ENCODE assay signal across 8 cellular contexts in the genomic region with DNA sequence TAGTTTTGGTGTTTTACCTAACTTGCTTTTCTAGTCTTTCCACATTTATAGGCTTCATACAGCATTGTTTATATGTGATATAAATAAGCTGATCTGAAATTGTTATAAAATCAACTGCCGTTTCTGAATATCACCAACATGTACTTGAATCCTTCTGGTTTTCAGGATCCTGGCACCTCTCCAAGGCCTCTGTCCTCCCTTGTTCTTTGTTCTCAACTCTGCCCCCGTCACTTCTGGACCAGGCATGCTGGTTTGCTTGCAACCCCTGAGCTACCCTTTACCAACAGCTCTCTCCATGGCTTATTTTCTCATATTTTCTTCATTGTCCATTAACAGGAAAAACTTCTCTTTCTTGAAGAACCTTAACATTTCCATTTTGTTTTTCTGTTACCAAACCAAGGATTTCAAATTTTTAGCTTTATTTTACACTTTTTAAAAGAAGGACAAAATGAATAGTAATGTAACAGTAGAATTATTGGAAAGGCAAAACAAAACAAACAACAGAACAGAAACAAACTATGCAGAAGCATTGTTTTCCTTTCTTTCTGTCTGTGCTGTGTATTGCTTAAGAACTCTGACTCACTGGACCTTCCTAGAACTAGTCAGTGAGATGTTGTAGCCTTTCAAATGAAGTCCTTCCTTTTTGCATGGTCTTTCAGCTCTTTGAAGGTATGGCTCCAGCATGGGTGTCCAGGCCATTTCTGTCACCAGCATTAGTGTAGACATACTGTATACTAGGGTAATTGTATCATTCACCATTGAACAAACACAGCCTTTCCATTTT. TPM values are rescaled to one million over a fixed set of nuclear protein-coding genes. Genes with fewer than 3 reads are reported as not detected.
DNase-seq lines count a peak whose midpoint lies in the region; ATAC-seq and TF ChIP-seq lines count a peak whose summit lies in the region.

No MANE protein-coding gene starts in this region.

- H3K27ac ChIP-seq in right cardiac atrium (ENCODE audit: low read length), result no peak overlapping the region
- no peak overlapping the region for H3K27ac ChIP-seq in left ventricle myocardium inferior (replicated peaks)
- no peak overlapping the region for H3K27ac ChIP-seq in RWPE1
- H3K27ac ChIP-seq in right atrium auricular region, result no peak overlapping the region

- TF ChIP-seq CTCF in left ventricle myocardium inferior (IDR thresholded peaks at IDR 0.05; ENCODE audit: borderline replicate concordance), result no peak
- no peak for TF ChIP-seq CTCF in RWPE1 (conservative IDR thresholded peaks at IDR 0.05; ENCODE audit: low read depth)
- no peak for TF ChIP-seq CTCF in GM10248 (IDR thresholded peaks at IDR 0.05; ENCODE audit: control extremely low read depth, extremely low read depth, low read depth, missing control alignments)
- TF ChIP-seq CTCF in right atrium auricular region (IDR thresholded peaks at IDR 0.05), result no peak

- no peaks in the 10 kb centered on the region for H3K4me1 ChIP-seq in right cardiac atrium (ENCODE audit: control insufficient read depth, insufficient read depth, low read length)
- H3K4me1 ChIP-seq in left ventricle myocardium inferior, result no peaks in the 10 kb centered on the region
- H3K4me1 ChIP-seq in right atrium auricular region, result no peaks in the 10 kb centered on the region

- H3K27me3 ChIP-seq in right cardiac atrium (ENCODE audit: control insufficient read depth, insufficient read depth) (no peaks in the 10 kb centered on the region), left ventricle myocardium inferior (ENCODE audit: low read depth) (no peaks in the 10 kb centered on the region), right atrium auricular region (no peaks in the 10 kb centered on the region)

- no peak overlapping the region for H3K4me3 ChIP-seq in right cardiac atrium (ENCODE audit: low read length)
- no peak overlapping the region for H3K4me3 ChIP-seq in left ventricle myocardium inferior
- no peak overlapping the region for H3K4me3 ChIP-seq in right atrium auricular region

- POLR2A ChIA-PET in RWPE1 (lab: Yijun Ruan, JAX; ENCODE audit: low non-redundant PET) (no interaction called here), GM10248 (lab: Yijun Ruan, JAX) (no interaction called here)

- CTCF ChIA-PET in RWPE1 (lab: Yijun Ruan, JAX) (interaction anchor here (0.6 kb wide), 3 partner anchors 791 to 1542 kb away, joined by 3 to 4 read pairs (median 4); no protein-coding TSS in a partner anchor), GM10248 (lab: Yijun Ruan, JAX) (interaction anchor here (1.2 to 1.8 kb wide), 3 partner anchors 9 to 28 kb away, joined by 4 read pairs; no protein-coding TSS in a partner anchor)

- ATAC-seq in right cardiac atrium, result peak in 1 of 2 donors; percentile 43
- ATAC-seq in GM21576 (IDR thresholded peaks at IDR 0.05; ENCODE audit: unreplicated experiment), result no peak
- no peak for ATAC-seq in HG03469 (IDR thresholded peaks at IDR 0.05; ENCODE audit: unreplicated experiment)

- 17% methylated on average over 2 of the region's 2 CpGs for WGBS in right cardiac atrium

- H3K36me3 ChIP-seq in left ventricle myocardium inferior (no peaks in the 10 kb centered on the region), right atrium auricular region (no peaks in the 10 kb centered on the region)

- no peaks in the 10 kb centered on the region for H3K9me3 ChIP-seq in right cardiac atrium (ENCODE audit: control insufficient read depth, low read length)
- H3K9me3 ChIP-seq in left ventricle myocardium inferior (replicated peaks), result no peaks in the 10 kb centered on the region
- H3K9me3 ChIP-seq in right atrium auricular region, result no peaks in the 10 kb centered on the region

- DNase-seq in right cardiac atrium (peak in 2 of 3 donors; percentile 20 to 49), left ventricle myocardium inferior (no peak), RWPE1 (ENCODE audit: low spot score) (peak; percentile 52), iPS-NIHi11 (ENCODE audit: low spot score) (peak; percentile 15), GM10248 (ENCODE audit: extremely low spot score) (no peak), right atrium auricular region (ENCODE audit: low spot score) (no peak)

- intact Hi-C loops in right cardiac atrium (cut with DNase I) (no loop called here), left ventricle myocardium inferior (cut with micrococcal nuclease) (no loop called here)

RNA-seq across cellular contexts. Expression of a gene that starts 44.8 kb away (rescaled TPM):
- total RNA-seq in right cardiac atrium (1 to 10 TPM in 2 of 4 donors, under 1 TPM in 2; 0.20 to 1.3 (median 0.92) TPM), left ventricle myocardium inferior (0.08 TPM), right atrium auricular region (1 to 10 TPM in 1 of 2 donors, not detected in 1; 1.4 TPM)
- polyA plus RNA-seq in right cardiac atrium, result 0.54 TPM

Comparison
In these comparisons a context has a peak if more than half of its experiments do, and no peak if none do; other contexts are left out.
1. DNase-seq: peak in right cardiac atrium (2 of 3), RWPE1 (single experiment) and iPS-NIHi11 (single experiment); none in left ventricle myocardium inferior (single experiment), GM10248 (single experiment) and right atrium auricular region (single experiment).